In the genomic region with DNA sequence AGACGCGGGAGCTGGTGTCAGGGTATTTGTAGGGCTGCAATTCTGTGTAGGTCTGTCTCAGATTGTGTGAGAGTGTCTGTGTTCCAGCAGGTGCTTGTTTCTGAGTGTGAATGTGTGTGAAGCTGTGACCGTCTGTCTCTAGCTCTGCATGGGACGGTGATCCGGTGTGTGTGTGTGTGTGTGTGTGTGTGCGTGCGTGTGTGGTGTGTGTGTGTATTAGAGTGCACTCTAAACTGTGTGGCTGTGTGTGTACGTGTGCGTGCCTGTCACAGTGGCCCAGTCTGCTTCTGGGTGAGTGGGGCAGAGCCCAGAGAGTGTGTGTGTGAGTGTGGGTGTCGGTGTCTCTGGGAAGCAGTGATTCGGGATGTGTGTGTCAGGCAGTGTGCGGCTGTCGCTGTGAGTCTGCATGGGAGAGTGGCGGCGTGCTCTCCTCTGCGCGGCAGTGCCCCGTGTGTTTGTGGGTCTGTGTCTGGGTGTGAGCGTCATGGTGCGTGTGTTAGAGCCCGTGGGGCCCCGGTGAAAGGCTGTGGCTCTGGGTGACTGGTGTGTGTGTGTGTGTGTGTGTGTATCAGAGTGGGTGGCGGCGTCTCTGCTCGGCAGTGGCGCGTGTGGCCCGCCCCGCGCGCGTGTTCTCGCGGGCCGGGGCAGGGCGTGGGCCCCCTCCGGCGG, we compare ENCODE assay signal across 1 cellular context.
TF ChIP-seq lines count a peak whose summit lies in the region.

No MANE protein-coding gene starts in this region.

TF ChIP-seq in SK-N-SH, 30 proteins besides CTCF, POLR2A, EP300 and RAD21 (continued from another document):
- TF ChIP-seq, protein P1, sequence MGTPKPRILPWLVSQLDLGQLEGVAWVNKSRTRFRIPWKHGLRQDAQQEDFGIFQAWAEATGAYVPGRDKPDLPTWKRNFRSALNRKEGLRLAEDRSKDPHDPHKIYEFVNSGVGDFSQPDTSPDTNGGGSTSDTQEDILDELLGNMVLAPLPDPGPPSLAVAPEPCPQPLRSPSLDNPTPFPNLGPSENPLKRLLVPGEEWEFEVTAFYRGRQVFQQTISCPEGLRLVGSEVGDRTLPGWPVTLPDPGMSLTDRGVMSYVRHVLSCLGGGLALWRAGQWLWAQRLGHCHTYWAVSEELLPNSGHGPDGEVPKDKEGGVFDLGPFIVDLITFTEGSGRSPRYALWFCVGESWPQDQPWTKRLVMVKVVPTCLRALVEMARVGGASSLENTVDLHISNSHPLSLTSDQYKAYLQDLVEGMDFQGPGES (IDR thresholded peaks at IDR 0.05; ENCODE audit: low read depth, low read length), result no peak
- TF ChIP-seq RCOR1 (IDR thresholded peaks at IDR 0.05; ENCODE audit: low read length), result no peak
- no peak for TF ChIP-seq TCF12 (IDR thresholded peaks at IDR 0.05)
- no peak for TF ChIP-seq JUND (IDR thresholded peaks at IDR 0.05)
- TF ChIP-seq ELF1 (IDR thresholded peaks at IDR 0.05), result no peak
- TF ChIP-seq, protein P2, sequence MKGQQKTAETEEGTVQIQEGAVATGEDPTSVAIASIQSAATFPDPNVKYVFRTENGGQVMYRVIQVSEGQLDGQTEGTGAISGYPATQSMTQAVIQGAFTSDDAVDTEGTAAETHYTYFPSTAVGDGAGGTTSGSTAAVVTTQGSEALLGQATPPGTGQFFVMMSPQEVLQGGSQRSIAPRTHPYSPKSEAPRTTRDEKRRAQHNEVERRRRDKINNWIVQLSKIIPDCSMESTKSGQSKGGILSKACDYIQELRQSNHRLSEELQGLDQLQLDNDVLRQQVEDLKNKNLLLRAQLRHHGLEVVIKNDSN (IDR thresholded peaks at IDR 0.05; ENCODE audit: borderline replicate concordance, low read depth), result no peak
- TF ChIP-seq RFX5 (IDR thresholded peaks at IDR 0.05; ENCODE audit: low read length), result no peak
- no peak for TF ChIP-seq POLR2AphosphoS5 (IDR thresholded peaks at IDR 0.05; ENCODE audit: low read depth, low read length)
- TF ChIP-seq SMC3 (IDR thresholded peaks at IDR 0.05; ENCODE audit: low read depth, low read length), result no peak
- TF ChIP-seq NFIC (IDR thresholded peaks at IDR 0.05; ENCODE audit: borderline replicate concordance), result no peak
- no peak for TF ChIP-seq GABPA (IDR thresholded peaks at IDR 0.05; ENCODE audit: low read depth)
- TF ChIP-seq, protein P3, sequence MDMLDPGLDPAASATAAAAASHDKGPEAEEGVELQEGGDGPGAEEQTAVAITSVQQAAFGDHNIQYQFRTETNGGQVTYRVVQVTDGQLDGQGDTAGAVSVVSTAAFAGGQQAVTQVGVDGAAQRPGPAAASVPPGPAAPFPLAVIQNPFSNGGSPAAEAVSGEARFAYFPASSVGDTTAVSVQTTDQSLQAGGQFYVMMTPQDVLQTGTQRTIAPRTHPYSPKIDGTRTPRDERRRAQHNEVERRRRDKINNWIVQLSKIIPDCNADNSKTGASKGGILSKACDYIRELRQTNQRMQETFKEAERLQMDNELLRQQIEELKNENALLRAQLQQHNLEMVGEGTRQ (IDR thresholded peaks at IDR 0.05; ENCODE audit: borderline replicate concordance, low read depth, low read length), result no peak
- no peak for TF ChIP-seq MXI1 (IDR thresholded peaks at IDR 0.05; ENCODE audit: low read depth, low read length)
- no peak for TF ChIP-seq SIN3A (IDR thresholded peaks at IDR 0.05; ENCODE audit: borderline replicate concordance, low read depth, low read length)
TF ChIP-seq in SK-N-SH: peak in this region for 0.
